In genomic region chr13:97934590-97934989, GRCh38 we compare ENCODE assay signal across 20 cellular contexts. TPM values are rescaled to one million over a fixed set of nuclear protein-coding genes. Genes with fewer than 3 reads are reported as not detected.
DNase-seq lines count a peak whose midpoint lies in the region; ATAC-seq and TF ChIP-seq lines count a peak whose summit lies in the region.
"Had no signal": no experiment of that assay in that cellular context is flagged by ENCODE, and none has a peak within 500 bp of the region (broad histone marks: within the 10 kb centered on the region; RNA-seq: fewer than 3 reads in every experiment).

No MANE protein-coding gene starts in this region.

- no peaks in the 10 kb centered on the region for H3K36me3 ChIP-seq in mesendoderm (ENCODE audit: control insufficient read depth, insufficient read depth, low read length)
- H3K36me3 ChIP-seq in mucosa of descending colon (ENCODE audit: low read depth): no peaks in the 10 kb centered on the region
- H3K36me3 ChIP-seq: colonic mucosa had no signal

- no peak overlapping the region for H3K9ac ChIP-seq in mesendoderm (ENCODE audit: low read length)
- H3K9ac ChIP-seq: KMS-11 had no signal

- H3K4me2 ChIP-seq in mesendoderm (ENCODE audit: low read length): no peak overlapping the region
- H3K4me2 ChIP-seq: KMS-11 had no signal

- no peak for ATAC-seq in mucosa of descending colon
- ATAC-seq: activated naive CD4-positive, alpha-beta T cell treated with anti-CD3 and anti-CD28 coated beads, Interleukin-2, amount 50 U/mL, for 72 hours; foreskin keratinocyte had no signal

- no peak overlapping the region for H3K56ac ChIP-seq in mesendoderm (ENCODE audit: low read length)

- no peak overlapping the region for H2BK5ac ChIP-seq in mesendoderm (ENCODE audit: low read length)

- no peak overlapping the region for H2BK15ac ChIP-seq in mesendoderm (replicated peaks; ENCODE audit: low read depth)

- no peak overlapping the region for H3K23ac ChIP-seq in mesendoderm (ENCODE audit: low read length)

- no peaks in the 10 kb centered on the region for H3K79me1 ChIP-seq in mesendoderm (ENCODE audit: low read length)

- no peak overlapping the region for H2BK120ac ChIP-seq in mesendoderm (ENCODE audit: low read depth, low read length)

- no peak overlapping the region for H4K5ac ChIP-seq in mesendoderm (ENCODE audit: low read length)

- peak overlapping the region in 46 of 59 donors; percentile 6 to 79 (median 49) for H3K27ac ChIP-seq in dorsolateral prefrontal cortex
- no peak overlapping the region for H3K27ac ChIP-seq in mesendoderm (ENCODE audit: low read depth, low read length)
- H3K27ac ChIP-seq: 22Rv1, colonic mucosa, foreskin keratinocyte, KMS-11 had no signal

- H3K4me3 ChIP-seq in dorsolateral prefrontal cortex (peak overlapping the region in 1 of 59 donors; percentile 25), mesendoderm (ENCODE audit: low read length) (no peak overlapping the region), mucosa of descending colon (no peak overlapping the region)
- H3K4me3 ChIP-seq: colonic mucosa had no signal

- no peak overlapping the region for H3K4ac ChIP-seq in mesendoderm (ENCODE audit: low read depth, low read length)

- WGBS in mesendoderm (ENCODE audit: extremely low coverage, insufficient coverage, low lambda C conversion rate): no CpG with 5 or more reads among the region's 5 CpGs

- TF ChIP-seq CTCF in dorsolateral prefrontal cortex (IDR thresholded peaks at IDR 0.05 in 54 of 56, conservative IDR thresholded peaks at IDR 0.05 in 2 of 56; ENCODE audit: low read depth in 1 of 56, partially characterized antibody in 56 of 56) (no peak), mucosa of descending colon (IDR thresholded peaks at IDR 0.05) (no peak)

- DNase-seq in NCI-H146 (lab: John Stamatoyannopoulos, UW) (peak; percentile 10), NCI-H146 treated with DMSO at 0.1 percent for 48 hours (lab: John Stamatoyannopoulos, UW; ENCODE audit: unreplicated experiment) (no peak), dorsolateral prefrontal cortex (peak in 2 of 10 donors; percentile 24 to 58), mesendoderm (peak; percentile 72), superior temporal gyrus (ENCODE audit: extremely low spot score) (peak; percentile 71), mucosa of descending colon (no peak), NCI-H1930 (lab: John Stamatoyannopoulos, UW) (no peak), occipital lobe (lab: John Stamatoyannopoulos, UW) (no peak)
- DNase-seq: colonic mucosa; EL; foreskin keratinocyte; MV-4-11; NCI-H2081; NCI-H524 treated with DMSO at 0.1 percent for 48 hours; stimulated activated CD4-positive, alpha-beta T cell treated with anti-CD3 and anti-CD28 coated beads, Interleukin-1b, Interleukin-23, amount 100 ng/mL, for 48 hours; stimulated activated naive CD4-positive, alpha-beta T cell; trophoblast cell had no signal

- H4K8ac ChIP-seq in mesendoderm (ENCODE audit: low read depth, low read length): no peak overlapping the region

- no peaks in the 10 kb centered on the region for H3K4me1 ChIP-seq in mesendoderm (ENCODE audit: control insufficient read depth, low read depth, low read length)
- H3K4me1 ChIP-seq in mucosa of descending colon (ENCODE audit: low read depth): no peaks in the 10 kb centered on the region
- H3K4me1 ChIP-seq: colonic mucosa, foreskin keratinocyte had no signal

- H3K27me3 ChIP-seq in dorsolateral prefrontal cortex: no peaks in the 10 kb centered on the region
- no peaks in the 10 kb centered on the region for H3K27me3 ChIP-seq in mesendoderm (ENCODE audit: insufficient read depth, low read length, poor library complexity)
- H3K27me3 ChIP-seq: colonic mucosa, foreskin keratinocyte had no signal

- no peaks in the 10 kb centered on the region for H3K79me2 ChIP-seq in mesendoderm (ENCODE audit: control insufficient read depth, insufficient read depth, low read length)

- no peaks in the 10 kb centered on the region for H3K9me3 ChIP-seq in mucosa of descending colon
- H3K9me3 ChIP-seq: colonic mucosa had no signal

- no peak overlapping the region for H3K18ac ChIP-seq in mesendoderm (ENCODE audit: low read length)

- H2AK5ac ChIP-seq in mesendoderm (ENCODE audit: low read length): no peak overlapping the region

- intact Hi-C loops in dorsolateral prefrontal cortex (cut with DNase I): no loop called here
- intact Hi-C loops in mucosa of descending colon (cut with DNase I, micrococcal nuclease): no loop called here

RNA-seq across cellular contexts. Expression of gene IPO5, which starts 18.9 kb away (rescaled TPM):
- 100 to 1,000 TPM; 104 to 200 (median 141) TPM for total RNA-seq in dorsolateral prefrontal cortex
- 222 TPM for polyA plus RNA-seq in mesendoderm (2013, experiment 1 of 2)
- 222 TPM for polyA plus RNA-seq in mesendoderm (2013, experiment 2 of 2)
- 100 to 1,000 TPM in 1 of 3 donors, 10 to 100 TPM in 2; 66.6 to 112 (median 68.3) TPM for total RNA-seq in mucosa of descending colon
- total RNA-seq in occipital lobe: 195 TPM

Comparison
In these comparisons a context has a peak if more than half of its experiments do, and no peak if none do; other contexts are left out.
1. DNase-seq: peak in NCI-H146 (single experiment), mesendoderm (single experiment) and superior temporal gyrus (single experiment); none in NCI-H146 treated with DMSO at 0.1 percent for 48 hours (single experiment), mucosa of descending colon (0 of 3), NCI-H1930 (0 of 2) and occipital lobe (single experiment).